32 cellular contexts compared by ENCODE assay signal in the genomic region with DNA sequence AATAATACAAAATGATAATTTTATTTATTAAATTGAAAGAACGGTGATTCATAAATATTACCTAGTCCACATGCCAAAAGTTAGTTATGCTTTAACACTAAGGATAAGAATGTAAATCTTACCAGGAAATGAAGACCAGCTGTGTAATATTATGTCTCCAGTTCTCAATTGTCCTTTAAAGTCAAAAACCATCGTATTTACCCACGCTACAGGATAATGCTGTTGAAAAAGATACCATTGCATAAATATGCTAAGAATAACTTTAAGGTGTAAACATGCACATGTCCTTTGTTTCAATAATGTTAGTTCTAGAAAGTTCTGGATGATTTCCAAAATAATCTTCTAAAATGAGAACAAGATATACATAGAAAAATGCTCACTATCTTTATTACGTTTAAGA.
"Had no signal": no experiment of that assay in that cellular context is flagged by ENCODE, and none has a peak within 500 bp of the region (broad histone marks: within the 10 kb centered on the region; RNA-seq: fewer than 3 reads in every experiment).

No MANE protein-coding gene starts in this region.

- H3K27me3 ChIP-seq: breast epithelium, cardiac muscle cell, colonic mucosa, dorsolateral prefrontal cortex, esophagus muscularis mucosa, foreskin keratinocyte, gastrocnemius medialis had no signal

- H3K9me3 ChIP-seq: breast epithelium, colonic mucosa, esophagus muscularis mucosa, gastrocnemius medialis had no signal

- H3K4me3 ChIP-seq: breast epithelium, cardiac muscle cell, colonic mucosa, dorsolateral prefrontal cortex, esophagus muscularis mucosa, gastrocnemius medialis had no signal

- ATAC-seq: activated CD8-positive, alpha-beta T cell treated with anti-CD3 and anti-CD28 coated beads for 36 hours; activated T-cell treated with anti-CD3 and anti-CD28 coated beads, Interleukin-2, amount 50 U/mL, for 4 hours; activated T-helper 17 cell treated with anti-CD3 and anti-CD28 coated beads, Interleukin-2, amount 50 U/mL, for 72 hours; foreskin keratinocyte; gastrocnemius medialis; WTC11 had no signal

- H3K27ac ChIP-seq: breast epithelium, cardiac muscle cell, colonic mucosa, dorsolateral prefrontal cortex, esophagus muscularis mucosa, foreskin keratinocyte, gastrocnemius medialis, VCaP had no signal

- H3K4me1 Mint-ChIP-seq: activated CD4-positive, alpha-beta T cell treated with anti-CD3 and anti-CD28 coated beads, Interleukin-2, amount 10 ng/mL, durations not matched to agents 7 days and 5 days; activated T-helper 17 cell treated with anti-CD3 and anti-CD28 coated beads, Interleukin-2, amount 50 U/mL, for 72 hours; brain; endodermal cell; WTC11 had no signal

- H3K4me1 ChIP-seq: breast epithelium, colonic mucosa, esophagus muscularis mucosa, foreskin keratinocyte, gastrocnemius medialis had no signal

- H3K27me3 Mint-ChIP-seq: activated CD4-positive, alpha-beta T cell treated with anti-CD3 and anti-CD28 coated beads, Interleukin-2, amount 10 ng/mL, durations not matched to agents 7 days and 5 days; activated CD8-positive, alpha-beta T cell treated with anti-CD3 and anti-CD28 coated beads for 36 hours; activated naive CD8-positive, alpha-beta T cell; activated T-helper 17 cell treated with anti-CD3 and anti-CD28 coated beads, Interleukin-2, amount 50 U/mL, for 72 hours; brain had no signal

- H3K27ac Mint-ChIP-seq: activated CD4-positive, alpha-beta T cell treated with anti-CD3 and anti-CD28 coated beads, Interleukin-2, amount 10 ng/mL, durations not matched to agents 7 days and 5 days; activated CD8-positive, alpha-beta T cell treated with anti-CD3 and anti-CD28 coated beads for 36 hours; activated naive CD8-positive, alpha-beta T cell; activated T-helper 17 cell treated with anti-CD3 and anti-CD28 coated beads, Interleukin-2, amount 50 U/mL, for 72 hours; brain; endodermal cell; WTC11 had no signal

- H3K9me3 Mint-ChIP-seq: activated CD4-positive, alpha-beta T cell treated with anti-CD3 and anti-CD28 coated beads, Interleukin-2, amount 10 ng/mL, durations not matched to agents 7 days and 5 days; activated CD8-positive, alpha-beta T cell treated with anti-CD3 and anti-CD28 coated beads for 36 hours; activated T-cell treated with anti-CD3 and anti-CD28 coated beads, Interleukin-2, amount 50 U/mL, for 4 hours; activated T-helper 17 cell treated with anti-CD3 and anti-CD28 coated beads, Interleukin-2, amount 50 U/mL, for 72 hours; brain; endodermal cell; WTC11 had no signal

- H3K4me3 Mint-ChIP-seq: activated CD4-positive, alpha-beta T cell treated with anti-CD3 and anti-CD28 coated beads, Interleukin-2, amount 10 ng/mL, durations not matched to agents 7 days and 5 days; activated CD8-positive, alpha-beta T cell treated with anti-CD3 and anti-CD28 coated beads for 36 hours; activated naive CD8-positive, alpha-beta T cell; activated T-cell treated with anti-CD3 and anti-CD28 coated beads, Interleukin-2, amount 50 U/mL, for 4 hours; activated T-helper 17 cell treated with anti-CD3 and anti-CD28 coated beads, Interleukin-2, amount 50 U/mL, for 72 hours; brain; endodermal cell; WTC11 had no signal

- H3K36me3 ChIP-seq: breast epithelium, colonic mucosa had no signal

- DNase-seq: activated CD4-positive, alpha-beta T cell treated with anti-CD3 and anti-CD28 coated beads for 1 hour; activated CD4-positive, alpha-beta T cell treated with anti-CD3 and anti-CD28 coated beads for 4 hours; activated CD4-positive, alpha-beta T cell treated with anti-CD3 and anti-CD28 coated beads, Interleukin-2, amount 10 ng/mL, durations not matched to agents 7 days and 5 days; activated CD4-positive, alpha-beta T cell treated with anti-CD3 and anti-CD28 coated beads, Interleukin-2, amount 50 U/mL, for 4 hours; activated CD8-positive, alpha-beta memory T cell treated with anti-CD3 and anti-CD28 coated beads for 24 hours; activated CD8-positive, alpha-beta T cell treated with anti-CD3 and anti-CD28 coated beads for 36 hours; activated effector memory CD4-positive, alpha-beta T cell treated with Interleukin-2 at 50 U/mL for 16 hours; activated gamma-delta T cell treated with Interleukin-2 at 50 U/mL for 16 hours; activated naive CD4-positive, alpha-beta T cell treated with anti-CD3 and anti-CD28 coated beads, Interleukin-2, amount 50 U/mL, for 16 hours; activated naive CD4-positive, alpha-beta T cell treated with Interleukin-2 at 50 U/mL for 16 hours; activated T-cell treated with anti-CD3 and anti-CD28 coated beads, Interleukin-2, amount 50 U/mL, for 4 hours; amniotic stem cell; aorta; central memory CD4-positive, alpha-beta T cell; cerebellar nuclear complex; colonic mucosa; dorsolateral prefrontal cortex; effector memory CD4-positive, alpha-beta T cell; endodermal cell; erythroblast; foreskin keratinocyte; gastrocnemius medialis; glutamatergic neuron; T-helper 2 cell had no signal
